8 cellular contexts compared by ENCODE assay signal in the genomic region with DNA sequence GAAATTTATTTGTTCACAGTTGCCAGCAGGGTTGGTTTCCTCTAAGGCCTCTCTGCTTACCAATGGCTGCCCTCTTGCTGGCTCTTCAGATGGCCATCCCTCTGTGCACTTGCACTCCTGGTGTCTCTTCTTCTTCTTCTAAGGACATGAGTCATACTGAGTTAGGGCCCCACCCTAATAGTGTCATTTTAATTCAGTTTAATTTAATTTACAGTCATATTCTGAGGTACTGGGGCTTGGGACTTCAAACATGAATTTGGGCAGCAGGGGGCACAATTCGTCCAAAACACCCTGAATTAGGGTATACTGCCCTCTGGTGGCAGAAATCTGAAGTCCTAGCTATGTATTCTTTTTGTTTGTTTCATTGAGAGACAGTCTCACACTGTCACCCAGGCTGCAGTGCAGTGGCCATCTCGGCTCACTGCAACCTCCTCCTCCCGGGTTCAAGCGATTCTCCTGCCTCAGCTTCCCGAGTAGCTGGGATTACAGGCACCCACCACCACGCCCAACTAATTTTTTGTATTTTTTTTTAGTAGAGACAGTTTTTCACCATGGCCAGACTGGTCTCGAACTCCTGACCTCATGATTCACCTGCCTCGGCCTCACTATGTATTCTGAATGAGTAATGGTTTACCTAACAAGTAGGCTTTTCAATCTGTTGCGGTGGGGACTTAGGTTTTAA. TPM values are rescaled to one million over a fixed set of nuclear protein-coding genes. Genes with fewer than 3 reads are reported as not detected.
DNase-seq lines count a peak whose midpoint lies in the region; ATAC-seq and TF ChIP-seq lines count a peak whose summit lies in the region.

No MANE protein-coding gene starts in this region.

- POLR2A ChIA-PET in HEK293T (lab: Yijun Ruan, JAX) = interaction anchor here (2.1 kb wide), 1 partner anchor 274 kb away, joined by 8 read pairs; a partner anchor contains a TSS

- peak; percentile 89 for TF ChIP-seq CTCF in retinal pigment epithelial cell (conservative IDR thresholded peaks at IDR 0.05; ENCODE audit: low read depth, low read length)

- no peaks in the 10 kb centered on the region for H3K27me3 Mint-ChIP-seq in activated naive CD8-positive, alpha-beta T cell treated with anti-CD3 and anti-CD28 coated beads, Interleukin-2, amount 50 U/mL, for 24 hours

- CTCF ChIA-PET in HEK293T (lab: Yijun Ruan, JAX) = interaction anchor here (0.6 to 2.2 kb wide), 26 partner anchors 8 to 832 kb away, joined by 3 to 11 read pairs (median 3); a partner anchor contains a TSS

- ATAC-seq in activated naive CD8-positive, alpha-beta T cell treated with anti-CD3 and anti-CD28 coated beads, Interleukin-2, amount 50 U/mL, for 24 hours = peak; percentile 74
- ATAC-seq in left ventricle myocardium superior = peak; percentile 74
- ATAC-seq in GM19023 (IDR thresholded peaks at IDR 0.05; ENCODE audit: unreplicated experiment) = no peak

- H3K4me3 Mint-ChIP-seq in activated naive CD8-positive, alpha-beta T cell treated with anti-CD3 and anti-CD28 coated beads, Interleukin-2, amount 50 U/mL, for 24 hours = no peak overlapping the region

- H3K27ac Mint-ChIP-seq in activated naive CD8-positive, alpha-beta T cell treated with anti-CD3 and anti-CD28 coated beads, Interleukin-2, amount 50 U/mL, for 24 hours = peak overlapping the region; percentile 87

- peaks cover 42% of the 10 kb centered on the region for H3K36me3 Mint-ChIP-seq in activated naive CD8-positive, alpha-beta T cell treated with anti-CD3 and anti-CD28 coated beads, Interleukin-2, amount 50 U/mL, for 24 hours (ENCODE audit: low read depth)

- no peak overlapping the region for H3K4me3 ChIP-seq in retinal pigment epithelial cell (ENCODE audit: low read length)

- no peaks in the 10 kb centered on the region for H3K9me3 Mint-ChIP-seq in activated naive CD8-positive, alpha-beta T cell treated with anti-CD3 and anti-CD28 coated beads, Interleukin-2, amount 50 U/mL, for 24 hours

- peaks cover 37% of the 10 kb centered on the region for H3K4me1 Mint-ChIP-seq in activated naive CD8-positive, alpha-beta T cell treated with anti-CD3 and anti-CD28 coated beads, Interleukin-2, amount 50 U/mL, for 24 hours

- intact Hi-C loops in left ventricle myocardium superior (cut with micrococcal nuclease) = no loop called here

- DNase-seq in DMS79 treated with DMSO at 0.1 percent for 48 hours (lab: John Stamatoyannopoulos, UW) = peak; percentile 81
- peak; percentile 70 for DNase-seq in HEK293T (ENCODE audit: extremely low spot score)
- peak; percentile 97 for DNase-seq in NCI-H1694 (lab: John Stamatoyannopoulos, UW)
- DNase-seq in T follicular helper cell (ENCODE audit: low read depth) = peak; percentile 82
- peak; percentile 89 for DNase-seq in activated naive CD8-positive, alpha-beta T cell treated with anti-CD3 and anti-CD28 coated beads, Interleukin-2, amount 50 U/mL, for 24 hours
- peak; percentile 58 for DNase-seq in left ventricle myocardium superior
- peak; percentile 61 for DNase-seq in retinal pigment epithelial cell (ENCODE audit: low read depth)

TF ChIP-seq in HEK293T, 16 proteins besides CTCF, POLR2A, EP300 and RAD21:
- TF ChIP-seq, protein P1, sequence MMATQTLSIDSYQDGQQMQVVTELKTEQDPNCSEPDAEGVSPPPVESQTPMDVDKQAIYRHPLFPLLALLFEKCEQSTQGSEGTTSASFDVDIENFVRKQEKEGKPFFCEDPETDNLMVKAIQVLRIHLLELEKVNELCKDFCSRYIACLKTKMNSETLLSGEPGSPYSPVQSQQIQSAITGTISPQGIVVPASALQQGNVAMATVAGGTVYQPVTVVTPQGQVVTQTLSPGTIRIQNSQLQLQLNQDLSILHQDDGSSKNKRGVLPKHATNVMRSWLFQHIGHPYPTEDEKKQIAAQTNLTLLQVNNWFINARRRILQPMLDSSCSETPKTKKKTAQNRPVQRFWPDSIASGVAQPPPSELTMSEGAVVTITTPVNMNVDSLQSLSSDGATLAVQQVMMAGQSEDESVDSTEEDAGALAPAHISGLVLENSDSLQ (IDR thresholded peaks at IDR 0.05) = peak; percentile 30; the same call in 1 of the 2 replicates
- TF ChIP-seq FOXK2 (IDR thresholded peaks at IDR 0.05) = no peak

RNA-seq across cellular contexts. Expression of a gene that starts 19.8 kb away (rescaled TPM):
- 19.2 TPM for total RNA-seq in left ventricle myocardium superior

RNA-seq across cellular contexts. Expression of a gene that starts 20.1 kb away (rescaled TPM):
- 28.1 TPM for total RNA-seq in left ventricle myocardium superior

RNA-seq across cellular contexts. Expression of a gene that starts 54.7 kb away (rescaled TPM):
- 20.1 TPM for total RNA-seq in left ventricle myocardium superior

RNA-seq across cellular contexts. Expression of a gene that starts 54.7 kb away (rescaled TPM):
- 6.5 TPM for total RNA-seq in left ventricle myocardium superior
